8 cellular contexts compared by ENCODE assay signal in genomic region chr20:20578838-20579237, GRCh38.
"Had no signal": no experiment of that assay in that cellular context is flagged by ENCODE, and none has a peak within 500 bp of the region (broad histone marks: within the 10 kb centered on the region; RNA-seq: fewer than 3 reads in every experiment).

No MANE protein-coding gene starts in this region.

- H3K36me3 ChIP-seq: HAP-1 had no signal

- H2AFZ ChIP-seq: GM23338 had no signal

- H3K27ac Mint-ChIP-seq: GM23338, HFFc6, IgD-negative memory B cell had no signal

- H3K9me3 ChIP-seq: HAP-1 had no signal

- H3K27me3 Mint-ChIP-seq: IgD-negative memory B cell had no signal

- DNase-seq: H7, HFFc6, KG1 had no signal

- H3K4me1 ChIP-seq: HAP-1 had no signal

- ATAC-seq: GM23338, HCT116 had no signal

- H3K4me3 Mint-ChIP-seq: GM23338, HFFc6, IgD-negative memory B cell had no signal

- H3K9me3 Mint-ChIP-seq: GM23338, HFFc6, IgD-negative memory B cell had no signal

- H3K27ac ChIP-seq: HL-60 had no signal

- H3K4me3 ChIP-seq: GM23338, HAP-1 had no signal

- H3K4me2 ChIP-seq: GM23338 had no signal

- H3K4me1 Mint-ChIP-seq: IgD-negative memory B cell had no signal
